7 cellular contexts compared by ENCODE assay signal in genomic region chr21:30408782-30409494, GRCh38. TPM values are rescaled to one million over a fixed set of nuclear protein-coding genes. Genes with fewer than 3 reads are reported as not detected.
DNase-seq lines count a peak whose midpoint lies in the region; TF ChIP-seq lines count a peak whose summit lies in the region.
"Had no signal": no experiment of that assay in that cellular context is flagged by ENCODE, and none has a peak within 500 bp of the region (broad histone marks: within the 10 kb centered on the region; RNA-seq: fewer than 3 reads in every experiment).

No MANE protein-coding gene starts in this region.

- TF ChIP-seq POLR2A in breast epithelium (IDR thresholded peaks at IDR 0.05) = no peak

- H3K27ac ChIP-seq in breast epithelium = no peak overlapping the region

- H3K4me1 ChIP-seq in breast epithelium = no peaks in the 10 kb centered on the region

- H3K4me3 ChIP-seq in GM06990 (replicated peaks; ENCODE audit: low read depth, low read length) = no peak overlapping the region
- H3K4me3 ChIP-seq in breast epithelium = peak overlapping the region in 1 of 3 donors; percentile 12
- H3K4me3 ChIP-seq in retinal pigment epithelial cell (ENCODE audit: low read length) = no peak overlapping the region

- H3K36me3 ChIP-seq in GM06990 (ENCODE audit: control insufficient read depth, insufficient read depth, low read length) = no peaks in the 10 kb centered on the region
- no peaks in the 10 kb centered on the region for H3K36me3 ChIP-seq in breast epithelium

- no peak for DNase-seq in GM06990 (ENCODE audit: extremely low read depth, insufficient read length)
- DNase-seq in NCI-H2107 treated with DMSO at 0.1 percent for 48 hours (lab: John Stamatoyannopoulos, UW; ENCODE audit: unreplicated experiment) = peak; percentile 93
- peak; percentile 23 to 59 for DNase-seq in breast epithelium (ENCODE audit: low spot score in 2 of 2)
- DNase-seq in retinal pigment epithelial cell (ENCODE audit: low read depth) = no peak
- DNase-seq in NK-92 treated with Interleukin-12 subunit alpha and Interleukin-12 subunit beta, amount 100 ng/mL, for 24 hours (lab: John Stamatoyannopoulos, UW) = no peak
- no peak for DNase-seq in activated CD4-positive, CD25-positive, alpha-beta regulatory T cell (lab: John Stamatoyannopoulos, UW)

- H3K9me3 ChIP-seq in breast epithelium = peaks cover 3 to 6% of the 10 kb centered on the region in 2 donors

- H3K27me3 ChIP-seq in GM06990 (replicated peaks; ENCODE audit: control insufficient read depth, insufficient read depth, low read length) (no peaks in the 10 kb centered on the region), breast epithelium (no peaks in the 10 kb centered on the region)

- intact Hi-C loops in breast epithelium (cut with DNase I; ENCODE audit: low total_unique reads) = no loop called here

- TF ChIP-seq CTCF in GM06990 (IDR thresholded peaks at IDR 0.05; ENCODE audit: insufficient read depth, low read length, poor library complexity, severe bottlenecking) (peak; percentile 29), breast epithelium (IDR thresholded peaks at IDR 0.05) (peak in 1 of 3 donors; percentile 18), retinal pigment epithelial cell (conservative IDR thresholded peaks at IDR 0.05; ENCODE audit: low read depth, low read length) (peak; percentile 14)

RNA-seq across cellular contexts. Expression of gene KRTAP13-1, which starts 13.1 kb away (rescaled TPM):
- total RNA-seq in breast epithelium = not detected
- total RNA-seq: T-helper 1 cell treated with Interleukin-12 subunit alpha and Interleukin-12 subunit beta and Interleukin-4 antibody, amounts not matched to agents 30 ng/mL and 1 ng/mL, for 36 hours had no signal

RNA-seq across cellular contexts. Expression of gene KRTAP13-3, which starts 16.8 kb away (rescaled TPM):
- not detected for total RNA-seq in breast epithelium
- total RNA-seq: T-helper 1 cell treated with Interleukin-12 subunit alpha and Interleukin-12 subunit beta and Interleukin-4 antibody, amounts not matched to agents 30 ng/mL and 1 ng/mL, for 36 hours had no signal

RNA-seq across cellular contexts. Expression of gene KRTAP13-4, which starts 21.1 kb away (rescaled TPM):
- total RNA-seq in breast epithelium = not detected
- total RNA-seq: T-helper 1 cell treated with Interleukin-12 subunit alpha and Interleukin-12 subunit beta and Interleukin-4 antibody, amounts not matched to agents 30 ng/mL and 1 ng/mL, for 36 hours had no signal

RNA-seq across cellular contexts. Expression of gene KRTAP15-1, which starts 31.1 kb away (rescaled TPM):
- not detected for total RNA-seq in breast epithelium
- total RNA-seq: T-helper 1 cell treated with Interleukin-12 subunit alpha and Interleukin-12 subunit beta and Interleukin-4 antibody, amounts not matched to agents 30 ng/mL and 1 ng/mL, for 36 hours had no signal

RNA-seq across cellular contexts. Expression of gene KRTAP13-2, which starts 36.9 kb away (rescaled TPM):
- total RNA-seq in breast epithelium = not detected
- total RNA-seq: T-helper 1 cell treated with Interleukin-12 subunit alpha and Interleukin-12 subunit beta and Interleukin-4 antibody, amounts not matched to agents 30 ng/mL and 1 ng/mL, for 36 hours had no signal

Comparison
In these comparisons a context has a peak if more than half of its experiments do, and no peak if none do; other contexts are left out.
1. DNase-seq: peak in NCI-H2107 treated with DMSO at 0.1 percent for 48 hours (single experiment) and breast epithelium (2 of 2); none in GM06990 (single experiment), retinal pigment epithelial cell (single experiment), NK-92 treated with Interleukin-12 subunit alpha and Interleukin-12 subunit beta, amount 100 ng/mL, for 24 hours (single experiment) and activated CD4-positive, CD25-positive, alpha-beta regulatory T cell (0 of 4).